ENCODE assay signal across 8 cellular contexts in the genomic region with DNA sequence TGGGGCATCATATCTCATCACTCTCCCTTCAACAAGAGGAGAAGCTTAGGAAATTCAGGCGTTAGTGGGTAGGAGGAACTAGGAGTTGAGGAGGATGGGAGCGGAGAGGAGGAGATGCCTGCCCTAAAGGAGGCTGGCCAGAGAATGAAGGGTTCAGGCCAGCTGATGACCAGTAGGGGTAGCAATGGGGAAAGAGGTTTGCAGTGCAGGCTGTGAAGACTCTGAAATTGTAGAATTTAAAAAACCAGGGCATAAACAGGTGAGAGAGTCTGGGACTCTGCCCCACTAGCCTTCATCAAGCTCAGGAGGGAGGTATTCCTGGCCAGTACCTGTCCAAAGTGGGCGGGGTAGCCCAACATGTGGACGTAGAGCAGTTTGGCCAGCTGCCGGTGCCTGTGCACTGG. TPM values are rescaled to one million over a fixed set of nuclear protein-coding genes. Genes with fewer than 3 reads are reported as not detected.
DNase-seq lines count a peak whose midpoint lies in the region; ATAC-seq lines count a peak whose summit lies in the region.

No MANE protein-coding gene starts in this region.

- peak overlapping the region; percentile 100 for H3K4me3 Mint-ChIP-seq in activated naive CD8-positive, alpha-beta T cell treated with anti-CD3 and anti-CD28 coated beads for 36 hours
- H3K4me3 Mint-ChIP-seq in stimulated activated naive CD8-positive, alpha-beta T cell treated with anti-CD3 and anti-CD28 coated beads, Interleukin-15, amount 100 ng/mL, for 72 hours: peak overlapping the region; percentile 95 to 100

- H3K9me3 ChIP-seq in iPS-15b (ENCODE audit: control insufficient read depth, insufficient read depth, low read length): no peaks in the 10 kb centered on the region

- peak overlapping the region; percentile 95 for H3K4me3 ChIP-seq in iPS-15b (ENCODE audit: low read depth, low read length)

- H3K36me3 Mint-ChIP-seq in activated naive CD8-positive, alpha-beta T cell treated with anti-CD3 and anti-CD28 coated beads for 36 hours: peaks cover 7% of the 10 kb centered on the region

- H3K9me3 Mint-ChIP-seq in activated naive CD8-positive, alpha-beta T cell treated with anti-CD3 and anti-CD28 coated beads for 36 hours: no peaks in the 10 kb centered on the region
- no peaks in the 10 kb centered on the region for H3K9me3 Mint-ChIP-seq in stimulated activated naive CD8-positive, alpha-beta T cell treated with anti-CD3 and anti-CD28 coated beads, Interleukin-15, amount 100 ng/mL, for 72 hours

- peaks cover 19% of the 10 kb centered on the region for H3K4me1 ChIP-seq in iPS-15b (ENCODE audit: control insufficient read depth, insufficient read depth, low read length)

- peak; percentile 7 for ATAC-seq in HG02798 (IDR thresholded peaks at IDR 0.05; ENCODE audit: poor library complexity, unreplicated experiment)
- ATAC-seq in stimulated activated naive CD8-positive, alpha-beta T cell treated with anti-CD3 and anti-CD28 coated beads, Interleukin-15, amount 100 ng/mL, for 72 hours: no peak

- H3K27me3 Mint-ChIP-seq in activated naive CD8-positive, alpha-beta T cell treated with anti-CD3 and anti-CD28 coated beads for 36 hours: peaks cover under 1% of the 10 kb centered on the region
- peaks cover 2% of the 10 kb centered on the region for H3K27me3 Mint-ChIP-seq in stimulated activated naive CD8-positive, alpha-beta T cell treated with anti-CD3 and anti-CD28 coated beads, Interleukin-15, amount 100 ng/mL, for 72 hours

- H3K27ac Mint-ChIP-seq in activated naive CD8-positive, alpha-beta T cell treated with anti-CD3 and anti-CD28 coated beads for 36 hours: peak overlapping the region; percentile 98
- H3K27ac Mint-ChIP-seq in stimulated activated naive CD8-positive, alpha-beta T cell treated with anti-CD3 and anti-CD28 coated beads, Interleukin-15, amount 100 ng/mL, for 72 hours: peak overlapping the region; percentile 87 to 98

- peak; percentile 62 for DNase-seq in GM03348 (ENCODE audit: low spot score)
- DNase-seq in activated naive CD8-positive, alpha-beta T cell treated with anti-CD3 and anti-CD28 coated beads for 36 hours: no peak
- DNase-seq in stimulated activated naive CD8-positive, alpha-beta T cell treated with anti-CD3 and anti-CD28 coated beads, Interleukin-15, amount 100 ng/mL, for 72 hours: no peak
- DNase-seq in SW480 (ENCODE audit: low spot score): no peak
- DNase-seq in GDM1 (lab: John Stamatoyannopoulos, UW): no peak
- no peak for DNase-seq in stimulated activated CD4-positive, alpha-beta T cell treated with anti-CD3 and anti-CD28 coated beads, Interleukin-12 subunit alpha, Interleukin-12 subunit beta, amount 100 ng/mL, for 4 hours

- peaks cover 22% of the 10 kb centered on the region for H3K36me3 ChIP-seq in iPS-15b (ENCODE audit: control insufficient read depth, insufficient read depth, low read length)

- no peaks in the 10 kb centered on the region for H3K27me3 ChIP-seq in iPS-15b (ENCODE audit: control insufficient read depth, insufficient read depth, low read length)

- H3K4me1 Mint-ChIP-seq in activated naive CD8-positive, alpha-beta T cell treated with anti-CD3 and anti-CD28 coated beads for 36 hours: peaks cover 31% of the 10 kb centered on the region
- peaks cover 48% of the 10 kb centered on the region for H3K4me1 Mint-ChIP-seq in stimulated activated naive CD8-positive, alpha-beta T cell treated with anti-CD3 and anti-CD28 coated beads, Interleukin-15, amount 100 ng/mL, for 72 hours

- peak overlapping the region; percentile 77 for H3K9ac ChIP-seq in iPS-15b (ENCODE audit: low read depth, low read length)

RNA-seq across cellular contexts. Expression of gene AP1G2, which starts 0.8 kb away (rescaled TPM):
- total RNA-seq in activated naive CD8-positive, alpha-beta T cell treated with anti-CD3 and anti-CD28 coated beads for 36 hours: 100 to 1,000 TPM; 118 to 124 TPM

RNA-seq across cellular contexts. Expression of gene THTPA, which starts 10.7 kb away (rescaled TPM):
- total RNA-seq in activated naive CD8-positive, alpha-beta T cell treated with anti-CD3 and anti-CD28 coated beads for 36 hours: 1 to 10 TPM; 7.6 to 9.4 TPM

RNA-seq across cellular contexts. Expression of gene JPH4, which starts 11.8 kb away (rescaled TPM):
- total RNA-seq in activated naive CD8-positive, alpha-beta T cell treated with anti-CD3 and anti-CD28 coated beads for 36 hours: under 1 TPM; 0.72 to 0.74 TPM

RNA-seq across cellular contexts. Expression of gene ZFHX2, which starts 15.2 kb away (rescaled TPM):
- 1 to 10 TPM in 1 of 2 experiments, under 1 TPM in 1; 0.85 to 1.1 TPM for total RNA-seq in activated naive CD8-positive, alpha-beta T cell treated with anti-CD3 and anti-CD28 coated beads for 36 hours
